Comparison of ENCODE assay signal across 1 cellular context in genomic region chr15:52185151-52185561, GRCh38.
A peak's percentile ranks its signal among the peaks of the same experiment; 100 is the strongest.
TF ChIP-seq lines count a peak whose summit lies in the region.

No MANE protein-coding gene starts in this region.

TF ChIP-seq in HepG2, 621 proteins besides CTCF, POLR2A, EP300 and RAD21 (continued from another document):
- TF ChIP-seq ZNF687 (CRISPR knock-in tag; IDR thresholded peaks at IDR 0.05) (peak; percentile 36), HNF1B (CRISPR knock-in tag; IDR thresholded peaks at IDR 0.05) (no peak), TOPORS (CRISPR knock-in tag; IDR thresholded peaks at IDR 0.05) (0 out of 2 replicates have a peak, but pooled peaks have one; percentile 23), ZNF501 (CRISPR knock-in tag; IDR thresholded peaks at IDR 0.05) (0 out of 2 replicates have a peak, but pooled peaks have one; percentile 27), ZNF121 (CRISPR knock-in tag; IDR thresholded peaks at IDR 0.05) (peak; percentile 78; the same call in 1 of the 2 replicates), MYC (CRISPR knock-in tag; IDR thresholded peaks at IDR 0.05; ENCODE audit: borderline replicate concordance) (0 out of 2 replicates have a peak, but pooled peaks have one; percentile 27)
